Comparison of ENCODE assay signal across 8 cellular contexts in genomic region chr4:15809058-15809457, GRCh38. TPM values are rescaled to one million over a fixed set of nuclear protein-coding genes. Genes with fewer than 3 reads are reported as not detected.
DNase-seq lines count a peak whose midpoint lies in the region; ATAC-seq lines count a peak whose summit lies in the region.

No MANE protein-coding gene starts in this region.

- H3K4me3 Mint-ChIP-seq in naive thymus-derived CD4-positive, alpha-beta T cell = peak overlapping the region in 3 of 10 donors; percentile 5 to 19 (median 10)
- no peak overlapping the region for H3K4me3 Mint-ChIP-seq in activated CD4-positive, alpha-beta T cell treated with anti-CD3 and anti-CD28 coated beads, Interleukin-2, amount 10 ng/mL, durations not matched to agents 7 days and 5 days

- peaks cover 0 to 40% (median 9%) of the 10 kb centered on the region in 5 donors for H3K36me3 Mint-ChIP-seq in naive thymus-derived CD4-positive, alpha-beta T cell
- H3K36me3 Mint-ChIP-seq in activated CD4-positive, alpha-beta T cell treated with anti-CD3 and anti-CD28 coated beads, Interleukin-2, amount 10 ng/mL, durations not matched to agents 7 days and 5 days (ENCODE audit: low read depth) = peaks cover 35% of the 10 kb centered on the region

- peaks cover 26 to 72% (median 45%) of the 10 kb centered on the region in 7 donors for H3K4me1 Mint-ChIP-seq in naive thymus-derived CD4-positive, alpha-beta T cell
- H3K4me1 Mint-ChIP-seq in activated CD4-positive, alpha-beta T cell treated with anti-CD3 and anti-CD28 coated beads, Interleukin-2, amount 10 ng/mL, durations not matched to agents 7 days and 5 days = peaks cover 47% of the 10 kb centered on the region

- H3K27ac Mint-ChIP-seq in naive thymus-derived CD4-positive, alpha-beta T cell = peak overlapping the region in 5 of 9 donors; percentile 3 to 71 (median 40)
- H3K27ac Mint-ChIP-seq in activated CD4-positive, alpha-beta T cell treated with anti-CD3 and anti-CD28 coated beads, Interleukin-2, amount 10 ng/mL, durations not matched to agents 7 days and 5 days = no peak overlapping the region

- H3K27me3 ChIP-seq in naive thymus-derived CD4-positive, alpha-beta T cell (ENCODE audit: control insufficient read depth in 2 of 2, insufficient read depth in 2 of 2, low read length in 2 of 2) = no peaks in the 10 kb centered on the region
- H3K27me3 ChIP-seq in aorta (ENCODE audit: control insufficient read depth in 1 of 2, insufficient read depth in 2 of 2, low read length in 1 of 2) = no peaks in the 10 kb centered on the region

- H3K4me1 ChIP-seq in naive thymus-derived CD4-positive, alpha-beta T cell (ENCODE audit: control insufficient read depth in 2 of 2, insufficient read depth in 2 of 2, low read length in 2 of 2) = peaks cover 0 to 4% of the 10 kb centered on the region in 2 donors
- no peaks in the 10 kb centered on the region for H3K4me1 ChIP-seq in aorta (ENCODE audit: control insufficient read depth in 1 of 2, insufficient read depth in 2 of 2, low read length in 2 of 2)

- WGBS in aorta, 2 donors = 80 to 83% methylated on average over 5 of the region's 5 CpGs

- H3K27ac ChIP-seq in naive thymus-derived CD4-positive, alpha-beta T cell (ENCODE audit: low read depth, low read length) = no peak overlapping the region
- no peak overlapping the region for H3K27ac ChIP-seq in aorta (ENCODE audit: low read depth in 1 of 2, low read length in 2 of 2)

- no peak overlapping the region for H3K4me3 ChIP-seq in naive thymus-derived CD4-positive, alpha-beta T cell (ENCODE audit: low read length)
- no peak overlapping the region for H3K4me3 ChIP-seq in aorta (ENCODE audit: low read length in 2 of 2)

- H3K36me3 ChIP-seq in naive thymus-derived CD4-positive, alpha-beta T cell (ENCODE audit: control insufficient read depth in 2 of 3, insufficient read depth in 3 of 3, low read length in 3 of 3) = no peaks in the 10 kb centered on the region
- no peaks in the 10 kb centered on the region for H3K36me3 ChIP-seq in aorta (ENCODE audit: control insufficient read depth in 1 of 2, insufficient read depth in 2 of 2, low read length in 1 of 2)

- POLR2A ChIA-PET in naive thymus-derived CD4-positive, alpha-beta T cell (lab: Charles Lee) = interaction anchor here (0.8 kb wide), 1 partner anchor 52 kb away, joined by 3 read pairs; no protein-coding TSS in a partner anchor
- POLR2A ChIA-PET in activated CD4-positive, alpha-beta T cell treated with anti-CD3 and anti-CD28 coated beads, Interleukin-2, amount 10 ng/mL, durations not matched to agents 7 days and 5 days (lab: Charles Lee) = interaction anchor here (0.6 to 1.0 kb wide), 2 partner anchors 88 to 1549 kb away, joined by 3 to 9 read pairs; no protein-coding TSS in a partner anchor

- intact Hi-C loops in naive thymus-derived CD4-positive, alpha-beta T cell (cut with micrococcal nuclease) = no loop called here
- intact Hi-C loops in aorta (cut with DNase I) = loop anchor here (5.0 to 10.0 kb wide), 2 partner anchors 73 to 456 kb away; no protein-coding TSS in a partner anchor

- H3K9me3 Mint-ChIP-seq in naive thymus-derived CD4-positive, alpha-beta T cell = peaks cover 0 to 6% (median 0%) of the 10 kb centered on the region in 11 donors
- no peaks in the 10 kb centered on the region for H3K9me3 Mint-ChIP-seq in activated CD4-positive, alpha-beta T cell treated with anti-CD3 and anti-CD28 coated beads, Interleukin-2, amount 10 ng/mL, durations not matched to agents 7 days and 5 days

- H3K9me3 ChIP-seq in naive thymus-derived CD4-positive, alpha-beta T cell (ENCODE audit: control insufficient read depth in 2 of 3, low read length in 3 of 3) = no peaks in the 10 kb centered on the region
- H3K9me3 ChIP-seq in aorta (ENCODE audit: control insufficient read depth, low read length) = no peaks in the 10 kb centered on the region

- no peaks in the 10 kb centered on the region for H3K27me3 Mint-ChIP-seq in naive thymus-derived CD4-positive, alpha-beta T cell
- no peaks in the 10 kb centered on the region for H3K27me3 Mint-ChIP-seq in activated CD4-positive, alpha-beta T cell treated with anti-CD3 and anti-CD28 coated beads, Interleukin-2, amount 10 ng/mL, durations not matched to agents 7 days and 5 days

- CTCF ChIA-PET in naive thymus-derived CD4-positive, alpha-beta T cell (lab: Charles Lee) = interaction anchor here (1.3 to 1.6 kb wide), 2 partner anchors 55 to 147 kb away, joined by 3 to 5 read pairs; no protein-coding TSS in a partner anchor
- CTCF ChIA-PET in activated CD4-positive, alpha-beta T cell treated with anti-CD3 and anti-CD28 coated beads, Interleukin-2, amount 10 ng/mL, durations not matched to agents 7 days and 5 days (lab: Charles Lee) = interaction anchor here (1.0 to 1.4 kb wide), 3 partner anchors 18 to 67 kb away, joined by 3 read pairs; no protein-coding TSS in a partner anchor

- DNase-seq in NOMO-1 treated with DMSO at 0.1 percent for 48 hours (lab: John Stamatoyannopoulos, UW; ENCODE audit: unreplicated experiment) = peak; percentile 94
- DNase-seq in naive thymus-derived CD4-positive, alpha-beta T cell = no peak
- DNase-seq in hippocampal formation (lab: John Stamatoyannopoulos, UW) = no peak
- no peak for DNase-seq in activated CD4-positive, alpha-beta T cell treated with anti-CD3 and anti-CD28 coated beads, Interleukin-2, amount 10 ng/mL, durations not matched to agents 7 days and 5 days
- DNase-seq in NCI-H510A (lab: John Stamatoyannopoulos, UW) = no peak
- DNase-seq in aorta = no peak

- peak; percentile 91 for ATAC-seq in GM18907 (IDR thresholded peaks at IDR 0.05; ENCODE audit: unreplicated experiment)
- peak; percentile 78 for ATAC-seq in HG02759 (IDR thresholded peaks at IDR 0.05; ENCODE audit: unreplicated experiment)
- ATAC-seq in naive thymus-derived CD4-positive, alpha-beta T cell = peak; percentile 64
- ATAC-seq in aorta (ENCODE audit: low FRiP score) = no peak

RNA-seq across cellular contexts. Expression of gene CD38, which starts 30.9 kb away (rescaled TPM):
- total RNA-seq in naive thymus-derived CD4-positive, alpha-beta T cell = 100 to 1,000 TPM in 1 of 5 experiments, 10 to 100 TPM in 2, 1 to 10 TPM in 2; 5.6 to 189 (median 14.3) TPM
- 10 to 100 TPM; 13.9 to 14.0 TPM for polyA plus RNA-seq in naive thymus-derived CD4-positive, alpha-beta T cell
- total RNA-seq in activated CD4-positive, alpha-beta T cell treated with anti-CD3 and anti-CD28 coated beads, Interleukin-2, amount 10 ng/mL, durations not matched to agents 7 days and 5 days = 10 to 100 TPM; 87.4 to 95.3 TPM
- total RNA-seq in aorta = 1 to 10 TPM; 7.8 to 9.3 TPM
- under 1 TPM; 0.20 to 0.88 TPM for polyA plus RNA-seq in aorta

Comparison
In these comparisons a context has a peak if more than half of its experiments do, and no peak if none do; other contexts are left out.
1. intact Hi-C loops: an anchor here in aorta (5.0 to 10.0 kb wide); none called in naive thymus-derived CD4-positive, alpha-beta T cell.